1 cellular context compared by ENCODE assay signal in the genomic region with DNA sequence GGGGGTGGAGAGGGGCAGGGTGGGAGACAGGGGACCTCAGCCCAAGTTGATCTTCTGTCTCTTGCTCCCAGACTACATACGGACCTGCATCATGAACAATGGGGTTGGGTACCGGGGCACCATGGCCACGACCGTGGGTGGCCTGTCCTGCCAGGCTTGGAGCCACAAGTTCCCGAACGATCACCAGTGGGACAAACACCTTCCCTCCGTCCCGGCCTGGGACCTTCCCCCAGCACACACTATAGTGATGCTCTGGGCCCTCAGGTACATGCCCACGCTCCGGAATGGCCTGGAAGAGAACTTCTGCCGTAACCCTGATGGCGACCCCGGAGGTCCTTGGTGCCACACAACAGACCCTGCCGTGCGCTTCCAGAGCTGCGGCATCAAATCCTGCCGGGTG. TPM values are rescaled to one million over a fixed set of nuclear protein-coding genes. Genes with fewer than 3 reads are reported as not detected.
"Had no signal": no experiment of that assay in that cellular context is flagged by ENCODE, and none has a peak within 500 bp of the region (broad histone marks: within the 10 kb centered on the region; RNA-seq: fewer than 3 reads in every experiment).

No MANE protein-coding gene starts in this region.

RNA-seq across cellular contexts. Expression of a gene that starts 20.0 kb away (rescaled TPM):
- polyA plus RNA-seq: cardiac muscle cell had no signal
